In genomic region chr9:99018653-99019052, GRCh38 we compare ENCODE assay signal across 1 cellular context.
TF ChIP-seq lines count a peak whose summit lies in the region.

No MANE protein-coding gene starts in this region.

TF ChIP-seq in K562, 482 proteins besides CTCF, POLR2A, EP300 and RAD21 (continued from another document):
- no peak for TF ChIP-seq ZFP91 (CRISPR knock-in tag; IDR thresholded peaks at IDR 0.05)
- TF ChIP-seq FOSL1 (tag; conservative IDR thresholded peaks at IDR 0.05), result no peak
- TF ChIP-seq THRA (IDR thresholded peaks at IDR 0.05), result no peak
- TF ChIP-seq ARHGAP35 (IDR thresholded peaks at IDR 0.05; ENCODE audit: partially characterized antibody), result no peak
- TF ChIP-seq HSF4 (CRISPR knock-in tag; IDR thresholded peaks at IDR 0.05; ENCODE audit: borderline replicate concordance), result no peak
- TF ChIP-seq PPARD (CRISPR knock-in tag; IDR thresholded peaks at IDR 0.05), result no peak
- TF ChIP-seq ELK1 (CRISPR knock-in tag; IDR thresholded peaks at IDR 0.05), result no peak
- TF ChIP-seq ZNF140 (CRISPR knock-in tag; IDR thresholded peaks at IDR 0.05), result no peak
- no peak for TF ChIP-seq ELF4 (CRISPR knock-in tag; IDR thresholded peaks at IDR 0.05)
